Comparison of ENCODE assay signal across 13 cellular contexts in genomic region chr14:33282811-33283210, GRCh38.
"Had no signal": no experiment of that assay in that cellular context is flagged by ENCODE, and none has a peak within 500 bp of the region (broad histone marks: within the 10 kb centered on the region; RNA-seq: fewer than 3 reads in every experiment).

No MANE protein-coding gene starts in this region.

- H3K4me1 ChIP-seq: gastrocnemius medialis, right atrium auricular region, spleen, suprapubic skin, upper lobe of left lung had no signal

- H3K27me3 ChIP-seq: esophagus muscularis mucosa, gastrocnemius medialis, right atrium auricular region, spleen, suprapubic skin, upper lobe of left lung had no signal

- ATAC-seq: gastrocnemius medialis, T-cell had no signal

- DNase-seq: activated CD4-positive, alpha-beta T cell treated with anti-CD3 and anti-CD28 coated beads for 48 hours; activated naive CD4-positive, alpha-beta T cell treated with Interleukin-2 at 50 U/mL for 16 hours; gastrocnemius medialis; posterior cingulate gyrus; spleen; stimulated activated CD4-positive, alpha-beta T cell treated with anti-CD3 and anti-CD28 coated beads, Interleukin-2, amount 100 ng/mL, for 24 hours; stimulated activated naive CD4-positive, alpha-beta T cell; T-cell; T1000; upper lobe of left lung had no signal

- H3K4me3 ChIP-seq: gastrocnemius medialis, right atrium auricular region, suprapubic skin, upper lobe of left lung had no signal

- H3K9me3 ChIP-seq: esophagus muscularis mucosa, gastrocnemius medialis, right atrium auricular region, spleen, suprapubic skin, upper lobe of left lung had no signal

- H3K36me3 ChIP-seq: esophagus muscularis mucosa, gastrocnemius medialis, right atrium auricular region, spleen, suprapubic skin, upper lobe of left lung had no signal

- H3K27ac ChIP-seq: esophagus muscularis mucosa, gastrocnemius medialis, right atrium auricular region, spleen, suprapubic skin, upper lobe of left lung had no signal
